ENCODE assay signal across 7 cellular contexts in genomic region chr17:77426676-77427386, GRCh38.
DNase-seq lines count a peak whose midpoint lies in the region; ATAC-seq, FAIRE-seq and TF ChIP-seq lines count a peak whose summit lies in the region.

No MANE protein-coding gene starts in this region.

- H3K4me1 ChIP-seq in PC-3 (ENCODE audit: insufficient read depth, low read length) (peaks cover 83% of the 10 kb centered on the region), GM12878 (ENCODE audit: control insufficient read depth, insufficient read depth, low read length) (peaks cover 55% of the 10 kb centered on the region), mesenchymal stem cell (ENCODE audit: control insufficient read depth, insufficient read depth, low read depth, low read length) (peaks cover 81% of the 10 kb centered on the region), thymus (ENCODE audit: control insufficient read depth, insufficient read depth, low read length) (peaks cover 48% of the 10 kb centered on the region)

- H4K91ac ChIP-seq in mesenchymal stem cell (ENCODE audit: low read length): peak overlapping the region; percentile 90

- no peak for DNase-seq in PC-3
- no peak for DNase-seq in GM12878 (ENCODE audit: low read depth, low spot score)
- no peak for DNase-seq in mesenchymal stem cell
- DNase-seq in D721Med (ENCODE audit: insufficient read length, low spot score): no peak
- no peak for DNase-seq in foreskin fibroblast

- POLR2A ChIA-PET in PC-3 (lab: Charles Lee; ENCODE audit: unreplicated experiment) (interaction anchor here (0.9 to 1.2 kb wide), 4 partner anchors 16 to 172 kb away, joined by 3 to 19 read pairs (median 4); no protein-coding TSS in a partner anchor), GM12878 (lab: Charles Lee) (interaction anchor here (1.0 to 3.5 kb wide), 4 partner anchors 14 to 94 kb away, joined by 4 to 18 read pairs (median 7); no protein-coding TSS in a partner anchor)

- H3K23ac ChIP-seq in mesenchymal stem cell (ENCODE audit: low read length in 2 of 2): peak overlapping the region; percentile 23 to 24

- peak overlapping the region; percentile 49 to 99 for H2BK12ac ChIP-seq in mesenchymal stem cell (ENCODE audit: low read length in 2 of 2)

- H3K9me2 ChIP-seq in PC-3 (replicated peaks; ENCODE audit: low read length): no peaks in the 10 kb centered on the region

- H3K4me3 ChIP-seq in PC-3 (ENCODE audit: low read length) (no peak overlapping the region), GM12878 (no peak overlapping the region), mesenchymal stem cell (ENCODE audit: insufficient read depth in 1 of 2, low read depth in 1 of 2, low read length in 2 of 2) (peak overlapping the region in 1 of 2 experiments; percentile 1), thymus (ENCODE audit: low read length) (no peak overlapping the region), foreskin fibroblast (ENCODE audit: low read depth in 1 of 2, low read length in 2 of 2) (no peak overlapping the region)

- H3K36me3 ChIP-seq in PC-3 (ENCODE audit: low read depth, low read length) (peaks cover 6% of the 10 kb centered on the region; the same call in 1 of the 2 replicates), GM12878 (ENCODE audit: control insufficient read depth in 2 of 2, insufficient read depth in 2 of 2, low read length in 1 of 2) (peaks cover 1 to 2% of the 10 kb centered on the region in 2 experiments; a peak in 2 of 4 replicates), mesenchymal stem cell (ENCODE audit: control insufficient read depth in 1 of 2, insufficient read depth in 2 of 2, low read depth in 1 of 2, low read length in 2 of 2) (peaks cover 3 to 24% of the 10 kb centered on the region in 2 experiments), thymus (ENCODE audit: control insufficient read depth, insufficient read depth) (peaks cover 26% of the 10 kb centered on the region)

- H3K79me2 ChIP-seq in PC-3 (ENCODE audit: low read length) (peaks cover 80% of the 10 kb centered on the region), GM12878 (ENCODE audit: control insufficient read depth, insufficient read depth, low read length) (peaks cover 18% of the 10 kb centered on the region)

- TF ChIP-seq CTCF in PC-3 (conservative IDR thresholded peaks at IDR 0.05; ENCODE audit: low read depth, low read length): no peak
- no peak for TF ChIP-seq CTCF in GM12878 (IDR thresholded peaks at IDR 0.05 in 2 of 3, conservative IDR thresholded peaks at IDR 0.05 in 1 of 3; ENCODE audit: control insufficient read depth in 2 of 3, extremely low read depth in 1 of 3, insufficient read depth in 1 of 3, low read depth in 3 of 3, low read length in 3 of 3)
- TF ChIP-seq CTCF in D721Med (IDR thresholded peaks at IDR 0.05; ENCODE audit: insufficient read depth, missing control alignments): no peak
- no peak for TF ChIP-seq CTCF in foreskin fibroblast (IDR thresholded peaks at IDR 0.05; ENCODE audit: low read depth, low read length)

- peak overlapping the region; percentile 89 to 95 for H3K18ac ChIP-seq in mesenchymal stem cell (ENCODE audit: low read depth in 1 of 2, low read length in 2 of 2)

- TF ChIP-seq RAD21 in GM12878 (IDR thresholded peaks at IDR 0.05; ENCODE audit: insufficient read depth, low read depth, low read length): no peak

- CTCF ChIA-PET in PC-3 (lab: Charles Lee) (interaction anchor here (0.6 to 1.0 kb wide), 3 partner anchors 16 to 36 kb away, joined by 3 to 10 read pairs (median 5); no protein-coding TSS in a partner anchor), GM12878 (lab: Yijun Ruan, JAX) (interaction anchor here (0.7 to 5.7 kb wide), 6 partner anchors 13 to 96 kb away, joined by 4 to 83 read pairs (median 14); no protein-coding TSS in a partner anchor)

- intact Hi-C loops in PC-3 (cut with micrococcal nuclease) (loop anchor here (2.0 to 5.0 kb wide), 3 partner anchors 70 to 140 kb away; no protein-coding TSS in a partner anchor), GM12878 (cut with micrococcal nuclease; ENCODE audit: unreplicated experiment) (no loop called here)

- H3F3A ChIP-seq in PC-3 (ENCODE audit: low read length, unreplicated experiment): peaks cover 11% of the 10 kb centered on the region

- peaks cover 6% of the 10 kb centered on the region; the same call in 1 of the 2 replicates for H4K20me1 ChIP-seq in PC-3 (ENCODE audit: low read length)
- peaks cover 4% of the 10 kb centered on the region; the same call in 1 of the 2 replicates for H4K20me1 ChIP-seq in GM12878 (ENCODE audit: control insufficient read depth, insufficient read depth)

- RAD21 ChIA-PET in GM12878 (lab: Charles Lee; ENCODE audit: unreplicated experiment): interaction anchor here (0.8 to 5.9 kb wide), 7 partner anchors 14 to 95 kb away, joined by 3 to 56 read pairs (median 32); no protein-coding TSS in a partner anchor

- peak overlapping the region; percentile 87 for H3K27ac ChIP-seq in PC-3 (ENCODE audit: low read length)
- H3K27ac ChIP-seq in GM12878 (ENCODE audit: control insufficient read depth, insufficient read depth): peak overlapping the region; percentile 35
- H3K27ac ChIP-seq in mesenchymal stem cell (ENCODE audit: low read length, poor library complexity, severe bottlenecking): peak overlapping the region; percentile 97
- H3K27ac ChIP-seq in thymus (ENCODE audit: low read depth): peak overlapping the region; percentile 77

- H3K9ac ChIP-seq in PC-3 (ENCODE audit: low read length) (peak overlapping the region; percentile 53), GM12878 (ENCODE audit: control insufficient read depth, insufficient read depth, low read length) (no peak overlapping the region), mesenchymal stem cell (ENCODE audit: low read length) (peak overlapping the region; percentile 82)

- no peaks in the 10 kb centered on the region for H3K27me3 ChIP-seq in PC-3 (ENCODE audit: low read length)
- no peaks in the 10 kb centered on the region for H3K27me3 ChIP-seq in GM12878 (replicated peaks in 1 of 2; ENCODE audit: control insufficient read depth in 2 of 2, insufficient read depth in 2 of 2, low read length in 1 of 2)
- H3K27me3 ChIP-seq in mesenchymal stem cell (ENCODE audit: control insufficient read depth in 1 of 2, insufficient read depth in 1 of 2, low read length in 2 of 2): no peaks in the 10 kb centered on the region
- H3K27me3 ChIP-seq in thymus (ENCODE audit: control insufficient read depth, insufficient read depth): no peaks in the 10 kb centered on the region

- peak overlapping the region; percentile 68 for H3K4me2 ChIP-seq in PC-3 (ENCODE audit: low read length)
- no peak overlapping the region for H3K4me2 ChIP-seq in GM12878 (ENCODE audit: control insufficient read depth, insufficient read depth)
- peak overlapping the region; percentile 40 for H3K4me2 ChIP-seq in mesenchymal stem cell (ENCODE audit: low read length, poor library complexity, severe bottlenecking)

- SMC1A ChIA-PET in GM12878 (lab: Charles Lee; ENCODE audit: uncharacterized antibody, unreplicated experiment): interaction anchor here (1.0 to 6.7 kb wide), 7 partner anchors 13 to 95 kb away, joined by 3 to 66 read pairs (median 46); no protein-coding TSS in a partner anchor

- FAIRE-seq in GM12878 (lab: Jason Lieb, UNC) (no peak), D721Med (lab: Jason Lieb, UNC) (no peak)

- ATAC-seq in PC-3 (no peak), GM12878 (no peak), HG03460 (IDR thresholded peaks at IDR 0.05; ENCODE audit: unreplicated experiment) (no peak)

- BruUV-seq in PC-3 (replicated peaks; lab: Mats Ljungman, UMichigan) (no TSS peak), GM12878 (replicated peaks; lab: Mats Ljungman, UMichigan) (no TSS peak)

- peaks cover 2% of the 10 kb centered on the region for H3K79me1 ChIP-seq in mesenchymal stem cell (replicated peaks; ENCODE audit: low read length, poor library complexity, severe bottlenecking)

- H4K8ac ChIP-seq in mesenchymal stem cell (ENCODE audit: low read length): peak overlapping the region; percentile 92

- peak overlapping the region; percentile 82 for H2BK15ac ChIP-seq in mesenchymal stem cell (ENCODE audit: low read depth, poor library complexity, severe bottlenecking)

- TF ChIP-seq POLR2A in GM12878 (IDR thresholded peaks at IDR 0.05; ENCODE audit: low read depth, low read length): no peak; the same call in 1 of the 2 replicates

- no peak for TF ChIP-seq EP300 in GM12878 (IDR thresholded peaks at IDR 0.05; ENCODE audit: borderline replicate concordance in 1 of 2, control insufficient read depth in 1 of 2, low read depth in 2 of 2, low read length in 2 of 2)

- H2AFZ ChIP-seq in PC-3 (ENCODE audit: low read length) (no peak overlapping the region), GM12878 (ENCODE audit: control insufficient read depth, low read depth, low read length) (no peak overlapping the region), mesenchymal stem cell (ENCODE audit: low read depth, low read length) (no peak overlapping the region)

- peak overlapping the region; percentile 84 to 88 for H3K4ac ChIP-seq in mesenchymal stem cell (ENCODE audit: low read depth in 1 of 2, low read length in 2 of 2)

- in situ Hi-C loops in GM12878 (cut with MboI): loop anchor here (5.0 to 25.0 kb wide), 2 partner anchors 65 to 90 kb away; no protein-coding TSS in a partner anchor

- 88% methylated on average over 10 of the region's 11 CpGs for WGBS in GM12878 (ENCODE audit: insufficient coverage, insufficient replicate concordance, low lambda C conversion rate, missing lambda C conversion rate)
- 64% methylated on average over 8 of the region's 11 CpGs for WGBS in mesenchymal stem cell
- WGBS in thymus: 84% methylated on average over 11 of the region's 11 CpGs

- H2BK120ac ChIP-seq in mesenchymal stem cell (ENCODE audit: low read depth, low read length): peak overlapping the region; percentile 97

- H2BK5ac ChIP-seq in mesenchymal stem cell (ENCODE audit: low read depth, low read length, poor library complexity, severe bottlenecking): peak overlapping the region; percentile 51

- peak overlapping the region in 1 of 2 experiments; percentile 76 for H3K14ac ChIP-seq in mesenchymal stem cell (ENCODE audit: low read length in 2 of 2)

- H2AK5ac ChIP-seq in mesenchymal stem cell (ENCODE audit: low read length, severe bottlenecking): peak overlapping the region; percentile 93

- no peaks in the 10 kb centered on the region for H3K9me3 ChIP-seq in PC-3 (ENCODE audit: low read length)
- no peaks in the 10 kb centered on the region for H3K9me3 ChIP-seq in GM12878 (replicated peaks; ENCODE audit: control insufficient read depth, insufficient read depth, low read length)
- H3K9me3 ChIP-seq in mesenchymal stem cell (ENCODE audit: control insufficient read depth, low read length): no peaks in the 10 kb centered on the region
- H3K9me3 ChIP-seq in thymus (ENCODE audit: control insufficient read depth): no peaks in the 10 kb centered on the region

TF ChIP-seq in GM12878, 131 proteins besides CTCF, POLR2A, EP300 and RAD21:
- no peak for TF ChIP-seq SMC3 (IDR thresholded peaks at IDR 0.05; ENCODE audit: borderline replicate concordance, low read length)
- TF ChIP-seq RBBP5 (conservative IDR thresholded peaks at IDR 0.05): no peak
- TF ChIP-seq TCF12 (IDR thresholded peaks at IDR 0.05; ENCODE audit: low read depth, low read length): no peak

Comparison
In these comparisons a context has a peak if more than half of its experiments do, and no peak if none do; other contexts are left out.
1. H3K27ac ChIP-seq: peak in every context shown above with its lines; median percentile 97 in mesenchymal stem cell; 87 in PC-3; 77 in thymus; 35 in GM12878.